Comparison of ENCODE assay signal across 8 cellular contexts in the genomic region with DNA sequence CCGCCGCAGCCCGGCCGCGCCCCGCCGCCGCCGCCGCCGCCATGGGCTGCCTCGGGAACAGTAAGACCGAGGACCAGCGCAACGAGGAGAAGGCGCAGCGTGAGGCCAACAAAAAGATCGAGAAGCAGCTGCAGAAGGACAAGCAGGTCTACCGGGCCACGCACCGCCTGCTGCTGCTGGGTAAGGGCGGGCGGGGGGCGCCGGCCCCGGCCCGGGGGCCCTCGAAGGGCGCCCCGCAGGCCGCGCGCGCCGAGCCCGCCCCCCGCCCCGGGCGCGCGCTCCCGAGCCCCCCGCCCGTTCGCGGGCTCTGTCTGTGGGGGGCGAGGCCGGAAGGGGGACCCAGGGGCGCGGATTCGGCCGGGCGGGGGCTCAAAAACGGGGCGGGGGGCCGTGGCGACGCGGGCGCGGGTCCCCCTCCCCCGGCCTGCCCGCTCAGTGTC. TPM values are rescaled to one million over a fixed set of nuclear protein-coding genes. Genes with fewer than 3 reads are reported as not detected.
DNase-seq lines count a peak whose midpoint lies in the region; ATAC-seq and TF ChIP-seq lines count a peak whose summit lies in the region.

No MANE protein-coding gene starts in this region.

- H3K27ac ChIP-seq in HL-60 (replicated peaks) (peak overlapping the region; percentile 97), upper lobe of left lung (peak overlapping the region; percentile 97 to 100 (median 98))
- H3K27ac ChIP-seq in effector memory CD4-positive, alpha-beta T cell (ENCODE audit: insufficient read depth, low read length, poor library complexity, severe bottlenecking): peak overlapping the region; percentile 90

- ATAC-seq in upper lobe of left lung (ENCODE audit: low FRiP score in 2 of 2): no peak
- ATAC-seq in HG03565 (IDR thresholded peaks at IDR 0.05; ENCODE audit: unreplicated experiment): no peak

- peaks cover 29% of the 10 kb centered on the region for H3K4me1 ChIP-seq in effector memory CD4-positive, alpha-beta T cell (ENCODE audit: control insufficient read depth, insufficient read depth, low read length, poor library complexity, severe bottlenecking)
- peaks cover 36 to 47% (median 40%) of the 10 kb centered on the region in 4 donors for H3K4me1 ChIP-seq in upper lobe of left lung

- TF ChIP-seq CTCF in HL-60 (IDR thresholded peaks at IDR 0.05; ENCODE audit: insufficient read depth, low read length): no peak
- no peak for TF ChIP-seq CTCF in upper lobe of left lung (IDR thresholded peaks at IDR 0.05)

- DNase-seq in EH (ENCODE audit: low read depth): peak; percentile 53
- DNase-seq in HL-60 (ENCODE audit: low read depth in 1 of 2, low spot score in 1 of 2): no peak
- peak; percentile 54 for DNase-seq in activated CD4-positive, CD25-positive, alpha-beta regulatory T cell treated with anti-CD3 and anti-CD28 coated beads, Interleukin-2, amount 50 U/mL, for 72 hours
- peak; percentile 10 to 27 (median 11) for DNase-seq in effector memory CD4-positive, alpha-beta T cell
- DNase-seq in myocyte (ENCODE audit: low read depth): peak; percentile 50
- peak; percentile 28 to 87 for DNase-seq in upper lobe of left lung
- DNase-seq in amniotic stem cell (lab: John Stamatoyannopoulos, UW): no peak

- H3K4me3 ChIP-seq in HL-60 (replicated peaks; ENCODE audit: insufficient read depth, low read length): peak overlapping the region; percentile 72
- H3K4me3 ChIP-seq in effector memory CD4-positive, alpha-beta T cell (ENCODE audit: insufficient read depth, low read depth, low read length, poor library complexity, severe bottlenecking): peak overlapping the region; percentile 93
- peak overlapping the region; percentile 73 to 85 (median 78) for H3K4me3 ChIP-seq in upper lobe of left lung

- TF ChIP-seq POLR2A in upper lobe of left lung (IDR thresholded peaks at IDR 0.05): no peak

- 0% methylated on average over 3 to 10 of the region's 63 CpGs for WGBS in upper lobe of left lung, 2 donors

- H3K36me3 ChIP-seq in effector memory CD4-positive, alpha-beta T cell (ENCODE audit: control insufficient read depth, insufficient read depth, low read length): peaks cover 6% of the 10 kb centered on the region
- peaks cover 0 to 3% (median 0%) of the 10 kb centered on the region in 4 donors for H3K36me3 ChIP-seq in upper lobe of left lung

- H3K27me3 ChIP-seq in HL-60 (ENCODE audit: insufficient read depth, poor library complexity, severe bottlenecking) (no peaks in the 10 kb centered on the region), upper lobe of left lung (no peaks in the 10 kb centered on the region)
- H3K27me3 ChIP-seq in effector memory CD4-positive, alpha-beta T cell (replicated peaks; ENCODE audit: control insufficient read depth, insufficient read depth, low read length, poor library complexity, severe bottlenecking): no peaks in the 10 kb centered on the region

- H3K9me3 ChIP-seq in effector memory CD4-positive, alpha-beta T cell (ENCODE audit: control insufficient read depth, low read length): no peaks in the 10 kb centered on the region
- no peaks in the 10 kb centered on the region for H3K9me3 ChIP-seq in upper lobe of left lung

- TF ChIP-seq EP300 in upper lobe of left lung (IDR thresholded peaks at IDR 0.05): no peak

RNA-seq across cellular contexts. Expression of a gene that starts 39.2 kb away (rescaled TPM):
- total RNA-seq in myocyte (684 and 714 TPM in 2 replicates), upper lobe of left lung (100 to 1,000 TPM; 520 to 910 (median 811) TPM)
- 1,372 TPM for polyA plus RNA-seq in myocyte (2012)

RNA-seq across cellular contexts. Expression of a gene that starts 41.0 kb away (rescaled TPM):
- not detected in 2 replicates for total RNA-seq in myocyte
- not detected for polyA plus RNA-seq in myocyte (2012)
- 1 to 10 TPM in 1 of 6 donors, under 1 TPM in 4, not detected in 1; 0.30 to 2.1 (median 0.54) TPM for total RNA-seq in upper lobe of left lung

Comparison
In these comparisons a context has a peak if more than half of its experiments do, and no peak if none do; other contexts are left out.
1. DNase-seq: peak in EH (single experiment), activated CD4-positive, CD25-positive, alpha-beta regulatory T cell treated with anti-CD3 and anti-CD28 coated beads, Interleukin-2, amount 50 U/mL, for 72 hours (single experiment), effector memory CD4-positive, alpha-beta T cell (3 of 3), myocyte (single experiment) and upper lobe of left lung (2 of 2); none in HL-60 (0 of 2) and amniotic stem cell (single experiment).
2. Peak in every context shown above with its lines, with median percentiles within 50 percentile points of each other: H3K27ac ChIP-seq and H3K4me3 ChIP-seq.